ENCODE assay signal across 8 cellular contexts in genomic region chrX:149539283-149540132, GRCh38. TPM values are rescaled to one million over a fixed set of nuclear protein-coding genes. Genes with fewer than 3 reads are reported as not detected.
DNase-seq lines count a peak whose midpoint lies in the region; ATAC-seq, FAIRE-seq and TF ChIP-seq lines count a peak whose summit lies in the region.

No MANE protein-coding gene starts in this region.

- H3K27ac Mint-ChIP-seq in endothelial cell (ENCODE audit: unreplicated experiment) (peak overlapping the region; percentile 48), mesothelial cell of epicardium (peak overlapping the region; percentile 93)

- H3K36me3 Mint-ChIP-seq in endothelial cell (ENCODE audit: low read depth, unreplicated experiment) (peaks cover 4% of the 10 kb centered on the region), mesothelial cell of epicardium (no peaks in the 10 kb centered on the region)

- H3K27me3 Mint-ChIP-seq in endothelial cell (ENCODE audit: unreplicated experiment) (peaks cover 13% of the 10 kb centered on the region), mesothelial cell of epicardium (ENCODE audit: low read depth) (no peaks in the 10 kb centered on the region)

- TF ChIP-seq CTCF in endothelial cell (IDR thresholded peaks at IDR 0.05; ENCODE audit: unreplicated experiment) (no peak), mesothelial cell of epicardium (IDR thresholded peaks at IDR 0.05; ENCODE audit: unreplicated experiment) (no peak)

- H3K4me3 Mint-ChIP-seq in endothelial cell (ENCODE audit: unreplicated experiment) (peak overlapping the region; percentile 86), mesothelial cell of epicardium (peak overlapping the region; percentile 80)

- H3K9me3 Mint-ChIP-seq in endothelial cell (ENCODE audit: unreplicated experiment) (no peaks in the 10 kb centered on the region), mesothelial cell of epicardium (peaks cover 3% of the 10 kb centered on the region)

- ATAC-seq in GM21381 (IDR thresholded peaks at IDR 0.05; ENCODE audit: unreplicated experiment), result peak; percentile 48

- no peak for FAIRE-seq in HTR-8/SVneo (lab: Jason Lieb, UNC)

- peak; percentile 79 for DNase-seq in COLO668 (lab: John Stamatoyannopoulos, UW; ENCODE audit: unreplicated experiment)
- peak; percentile 38 for DNase-seq in HTR-8/SVneo (ENCODE audit: insufficient read length, low spot score)
- DNase-seq in NOMO-1 treated with dmso at 0.1 percent for 144 hours (lab: John Stamatoyannopoulos, UW; ENCODE audit: unreplicated experiment), result peak; percentile 86
- DNase-seq in activated CD8-positive, alpha-beta memory T cell treated with anti-CD3 and anti-CD28 coated beads, Interleukin-2, amount 50 U/mL, for 1 hour (ENCODE audit: extremely low read depth), result peak; percentile 82
- peak; percentile 67 for DNase-seq in endothelial cell (ENCODE audit: low spot score)
- peak; percentile 71 to 84 for DNase-seq in mesothelial cell of epicardium (ENCODE audit: low spot score in 2 of 2, unreplicated experiment in 2 of 2)
- DNase-seq in stimulated activated CD8-positive, alpha-beta memory T cell treated with anti-CD3 and anti-CD28 coated beads, Interleukin-15, amount 100 ng/mL, for 48 hours (ENCODE audit: low read depth in 2 of 2), result peak; percentile 77

- H3K4me1 Mint-ChIP-seq in endothelial cell (ENCODE audit: unreplicated experiment) (peaks cover 21% of the 10 kb centered on the region), mesothelial cell of epicardium (peaks cover 8% of the 10 kb centered on the region)

RNA-seq across cellular contexts. Expression of gene EOLA1, which starts 1.3 kb away (rescaled TPM):
- total RNA-seq in endothelial cell (ENCODE audit: unreplicated experiment) (57.4 TPM), mesothelial cell of epicardium (13.8 to 15.9 TPM (median 13.9 TPM) in 3 replicates)

RNA-seq across cellular contexts. Expression of gene HSFX3, which starts 10.2 kb away (rescaled TPM):
- total RNA-seq in endothelial cell (ENCODE audit: unreplicated experiment) (not detected), mesothelial cell of epicardium (not detected in 3 replicates)

RNA-seq across cellular contexts. Expression of gene IDS, which starts 34.4 kb away (rescaled TPM):
- total RNA-seq in endothelial cell (ENCODE audit: unreplicated experiment) (99.2 TPM), mesothelial cell of epicardium (42.9 to 44.0 TPM (median 43.3 TPM) in 3 replicates)

RNA-seq across cellular contexts. Expression of gene MAGEA9B, which starts 47.8 kb away (rescaled TPM):
- total RNA-seq in endothelial cell (ENCODE audit: unreplicated experiment) (not detected), mesothelial cell of epicardium (not detected in 3 replicates)

RNA-seq across cellular contexts. Expression of gene HSFX2, which starts 55.6 kb away (rescaled TPM):
- total RNA-seq in endothelial cell (ENCODE audit: unreplicated experiment), result 2.0 TPM
- not detected in 3 replicates for total RNA-seq in mesothelial cell of epicardium

Comparison
In these comparisons a context has a peak if more than half of its experiments do, and no peak if none do; other contexts are left out.
1. Peak in every context shown above with its lines: DNase-seq and ATAC-seq.